19 cellular contexts compared by ENCODE assay signal in the genomic region with DNA sequence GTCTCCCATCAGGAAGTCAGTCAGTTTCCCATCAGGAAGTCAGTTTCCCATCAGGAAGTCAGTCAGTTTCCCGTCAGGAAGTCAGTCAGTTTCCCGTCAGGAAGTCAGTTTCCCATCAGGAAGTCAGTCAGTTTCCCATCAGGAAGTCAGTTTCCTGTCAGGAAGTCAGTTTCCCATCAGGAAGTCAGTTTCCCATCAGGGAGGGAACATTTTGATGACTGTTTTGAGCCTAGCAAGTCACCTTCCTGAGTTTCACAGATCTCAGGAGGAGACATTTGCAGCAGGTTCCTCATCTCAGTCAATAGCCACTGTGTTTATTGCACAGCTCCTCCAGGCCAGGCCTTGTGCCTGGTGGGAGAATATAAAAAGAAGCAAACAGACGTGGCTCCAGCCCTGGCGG. TPM values are rescaled to one million over a fixed set of nuclear protein-coding genes. Genes with fewer than 3 reads are reported as not detected.
DNase-seq lines count a peak whose midpoint lies in the region; ATAC-seq, FAIRE-seq and TF ChIP-seq lines count a peak whose summit lies in the region.
"Had no signal": no experiment of that assay in that cellular context is flagged by ENCODE, and none has a peak within 500 bp of the region (broad histone marks: within the 10 kb centered on the region; RNA-seq: fewer than 3 reads in every experiment).

No MANE protein-coding gene starts in this region.

- H3K4me1 Mint-ChIP-seq in Caco-2 (ENCODE audit: low read depth, unreplicated experiment): no peaks in the 10 kb centered on the region
- H3K4me1 Mint-ChIP-seq in activated CD8-positive, alpha-beta T cell treated with anti-CD3 and anti-CD28 coated beads for 36 hours (ENCODE audit: low read depth): no peaks in the 10 kb centered on the region
- H3K4me1 Mint-ChIP-seq: B cell had no signal

- no peaks in the 10 kb centered on the region for H3K36me3 Mint-ChIP-seq in Caco-2 (ENCODE audit: insufficient read depth, unreplicated experiment)
- no peaks in the 10 kb centered on the region for H3K36me3 Mint-ChIP-seq in activated CD8-positive, alpha-beta T cell treated with anti-CD3 and anti-CD28 coated beads for 36 hours (ENCODE audit: low read depth)
- H3K36me3 Mint-ChIP-seq: CD8-positive, alpha-beta T cell had no signal

- intact Hi-C loops in Caco-2 (cut with micrococcal nuclease; ENCODE audit: unreplicated experiment): no loop called here
- intact Hi-C loops in activated CD8-positive, alpha-beta T cell treated with anti-CD3 and anti-CD28 coated beads for 36 hours (cut with micrococcal nuclease): no loop called here

- peak; percentile 83 for FAIRE-seq in D721Med (lab: Jason Lieb, UNC)
- FAIRE-seq: A204.1, G401.6, GM12892, GM18507 had no signal

- TF ChIP-seq CTCF in D721Med (IDR thresholded peaks at IDR 0.05; ENCODE audit: insufficient read depth, missing control alignments) (no peak), Caco-2 (IDR thresholded peaks at IDR 0.05; ENCODE audit: insufficient read depth in 1 of 2, low read depth in 1 of 2, low read length in 1 of 2, severe bottlenecking in 1 of 2, unreplicated experiment in 1 of 2) (no peak), gastroesophageal sphincter (IDR thresholded peaks at IDR 0.05) (no peak)
- TF ChIP-seq CTCF in activated CD8-positive, alpha-beta T cell treated with anti-CD3 and anti-CD28 coated beads for 36 hours (IDR thresholded peaks at IDR 0.05): no peak

- H3K9me3 Mint-ChIP-seq in Caco-2 (ENCODE audit: unreplicated experiment): no peaks in the 10 kb centered on the region
- no peaks in the 10 kb centered on the region for H3K9me3 Mint-ChIP-seq in activated CD8-positive, alpha-beta T cell treated with anti-CD3 and anti-CD28 coated beads for 36 hours
- H3K9me3 Mint-ChIP-seq: CD4-positive, alpha-beta T cell; CD8-positive, alpha-beta T cell had no signal

- H3K27ac ChIP-seq in BLaER1 (peak overlapping the region; percentile 50), SK-N-MC (peak overlapping the region; percentile 96), gastroesophageal sphincter (no peak overlapping the region)
- H3K27ac ChIP-seq: C4-2B had no signal

- 70 to 80% methylated on average over 1 to 2 of the region's 4 CpGs for WGBS in gastroesophageal sphincter (ENCODE audit: low coverage in 1 of 2), 2 donors

- H3K4me1 ChIP-seq in BLaER1: peaks cover 36% of the 10 kb centered on the region
- H3K4me1 ChIP-seq in Caco-2: no peaks in the 10 kb centered on the region
- no peaks in the 10 kb centered on the region for H3K4me1 ChIP-seq in gastroesophageal sphincter

- H3K27me3 ChIP-seq in BLaER1: no peaks in the 10 kb centered on the region
- H3K27me3 ChIP-seq in Caco-2 (replicated peaks; ENCODE audit: control insufficient read depth, insufficient read depth, low read length): no peaks in the 10 kb centered on the region
- no peaks in the 10 kb centered on the region for H3K27me3 ChIP-seq in gastroesophageal sphincter

- DNase-seq in D721Med (ENCODE audit: insufficient read length, low spot score): no peak
- peak; percentile 96 for DNase-seq in SK-N-MC (ENCODE audit: low read depth, low spot score)
- DNase-seq in Caco-2: no peak
- DNase-seq in activated CD8-positive, alpha-beta T cell treated with anti-CD3 and anti-CD28 coated beads for 36 hours: no peak
- DNase-seq: 8988T; AML-193; CD4-positive, alpha-beta T cell; CD8-positive, alpha-beta T cell; DMS79 treated with DMSO at 0.1 percent for 48 hours; GF-D8 had no signal

- H3K4me3 Mint-ChIP-seq in Caco-2 (ENCODE audit: unreplicated experiment): no peak overlapping the region
- no peak overlapping the region for H3K4me3 Mint-ChIP-seq in activated CD8-positive, alpha-beta T cell treated with anti-CD3 and anti-CD28 coated beads for 36 hours
- H3K4me3 Mint-ChIP-seq: B cell; CD4-positive, alpha-beta T cell; CD8-positive, alpha-beta T cell had no signal

- BruUV-seq in Caco-2 (replicated peaks; lab: Mats Ljungman, UMichigan): no TSS peak

- TF ChIP-seq POLR2A in gastroesophageal sphincter (IDR thresholded peaks at IDR 0.05): no peak

- POLR2A ChIA-PET in Caco-2 (lab: Charles Lee): no interaction called here
- POLR2A ChIA-PET in activated CD8-positive, alpha-beta T cell treated with anti-CD3 and anti-CD28 coated beads for 36 hours (lab: Charles Lee): no interaction called here

- H3K27ac Mint-ChIP-seq in Caco-2 (ENCODE audit: unreplicated experiment): no peak overlapping the region
- no peak overlapping the region for H3K27ac Mint-ChIP-seq in activated CD8-positive, alpha-beta T cell treated with anti-CD3 and anti-CD28 coated beads for 36 hours
- H3K27ac Mint-ChIP-seq: B cell; CD4-positive, alpha-beta T cell; CD8-positive, alpha-beta T cell had no signal

- peaks cover 78% of the 10 kb centered on the region for H3K9me3 ChIP-seq in BLaER1
- no peaks in the 10 kb centered on the region for H3K9me3 ChIP-seq in SK-N-MC (ENCODE audit: low read depth, low read length)
- no peaks in the 10 kb centered on the region for H3K9me3 ChIP-seq in Caco-2
- peaks cover 0 to 6% (median 0%) of the 10 kb centered on the region in 3 donors for H3K9me3 ChIP-seq in gastroesophageal sphincter

- no peaks in the 10 kb centered on the region for H4K20me1 ChIP-seq in BLaER1

- peaks cover 4% of the 10 kb centered on the region for H3K27me3 Mint-ChIP-seq in Caco-2 (ENCODE audit: insufficient read depth, unreplicated experiment)
- no peaks in the 10 kb centered on the region for H3K27me3 Mint-ChIP-seq in activated CD8-positive, alpha-beta T cell treated with anti-CD3 and anti-CD28 coated beads for 36 hours
- H3K27me3 Mint-ChIP-seq: CD4-positive, alpha-beta T cell had no signal

- ATAC-seq in HG03139 (IDR thresholded peaks at IDR 0.05; ENCODE audit: unreplicated experiment): no peak
- no peak for ATAC-seq in gastroesophageal sphincter
- ATAC-seq in activated CD8-positive, alpha-beta T cell treated with anti-CD3 and anti-CD28 coated beads for 36 hours: no peak
- ATAC-seq: CD8-positive, alpha-beta T cell had no signal

- CTCF ChIA-PET in Caco-2 (lab: Charles Lee): no interaction called here
- CTCF ChIA-PET in activated CD8-positive, alpha-beta T cell treated with anti-CD3 and anti-CD28 coated beads for 36 hours (lab: Charles Lee): no interaction called here

- H3K4me3 ChIP-seq in BLaER1 (peak overlapping the region; percentile 41), SK-N-MC (no peak overlapping the region), Caco-2 (ENCODE audit: low read depth, low read length) (no peak overlapping the region), gastroesophageal sphincter (no peak overlapping the region)

- H3K9ac ChIP-seq in BLaER1 (no peak overlapping the region), SK-N-MC (ENCODE audit: insufficient read length) (no peak overlapping the region)

- TF ChIP-seq EP300 in gastroesophageal sphincter (IDR thresholded peaks at IDR 0.05): no peak

- no peak overlapping the region for H3K4me2 ChIP-seq in BLaER1

- H3K36me3 ChIP-seq in BLaER1 (peaks cover 26% of the 10 kb centered on the region), SK-N-MC (ENCODE audit: insufficient read depth, low read length) (no peaks in the 10 kb centered on the region), Caco-2 (ENCODE audit: control insufficient read depth, insufficient read depth, low read length) (no peaks in the 10 kb centered on the region), gastroesophageal sphincter (no peaks in the 10 kb centered on the region)

RNA-seq across cellular contexts. Expression of gene DIPK1C, which starts 31.9 kb away (rescaled TPM):
- total RNA-seq in Caco-2 (2022): not detected in 2 replicates
- under 1 TPM in 2 of 4 donors, not detected in 2; 0.13 to 0.42 TPM for total RNA-seq in gastroesophageal sphincter
- total RNA-seq in activated CD8-positive, alpha-beta T cell treated with anti-CD3 and anti-CD28 coated beads for 36 hours: not detected
- total RNA-seq: B cell; CD4-positive, alpha-beta T cell; CD8-positive, alpha-beta T cell had no signal

Comparison
In these comparisons a context has a peak if more than half of its experiments do, and no peak if none do; other contexts are left out.
1. H3K27ac ChIP-seq: peak in BLaER1 (single experiment) and SK-N-MC (single experiment); none in gastroesophageal sphincter (0 of 4).